In genomic region chrX:1354036-1355019, GRCh38 we compare ENCODE assay signal across 27 cellular contexts. TPM values are rescaled to one million over a fixed set of nuclear protein-coding genes. Genes with fewer than 3 reads are reported as not detected.
DNase-seq lines count a peak whose midpoint lies in the region; ATAC-seq and TF ChIP-seq lines count a peak whose summit lies in the region.
"Had no signal": no experiment of that assay in that cellular context is flagged by ENCODE, and none has a peak within 500 bp of the region (broad histone marks: within the 10 kb centered on the region; RNA-seq: fewer than 3 reads in every experiment).

No MANE protein-coding gene starts in this region.

- no peak overlapping the region for H3K4me3 ChIP-seq in lower lobe of right lung
- H3K4me3 ChIP-seq: left ventricle myocardium inferior, Peyer's patch, skin epidermis had no signal

- no peaks in the 10 kb centered on the region for H3K27me3 Mint-ChIP-seq in activated naive CD4-positive, alpha-beta T cell treated with anti-CD3 and anti-CD28 coated beads, Interleukin-2, amount 10 ng/mL, durations not matched to agents 7 days and 5 days
- H3K27me3 Mint-ChIP-seq in activated T-helper 2 cell treated with anti-CD3 and anti-CD28 coated beads, Interferon-gamma antibody, Interleukin-2, Interleukin-4, amounts not matched to agents 10 μg/mL and 5 μg/mL and 100 μg/mL, durations not matched to agents 14 hours and 24 hours and 36 hours (ENCODE audit: low read depth): no peaks in the 10 kb centered on the region
- no peaks in the 10 kb centered on the region for H3K27me3 Mint-ChIP-seq in stimulated activated naive CD8-positive, alpha-beta T cell treated with anti-CD3 and anti-CD28 coated beads, Interleukin-15, Interleukin-2, amounts not matched to agents 100 ng/mL and 50 ng/mL, for 24 hours
- H3K27me3 Mint-ChIP-seq: natural killer cell treated with Interleukin-12 subunit alpha and Interleukin-12 subunit beta and Interleukin-15 and Interleukin-18, amount 100 ng/mL, for 72 hours; type B pancreatic cell had no signal

- peaks cover 13% of the 10 kb centered on the region for H3K4me1 Mint-ChIP-seq in activated naive CD4-positive, alpha-beta T cell treated with anti-CD3 and anti-CD28 coated beads, Interleukin-2, amount 10 ng/mL, durations not matched to agents 7 days and 5 days
- H3K4me1 Mint-ChIP-seq in activated T-helper 2 cell treated with anti-CD3 and anti-CD28 coated beads, Interferon-gamma antibody, Interleukin-2, Interleukin-4, amounts not matched to agents 10 μg/mL and 5 μg/mL and 100 μg/mL, durations not matched to agents 14 hours and 24 hours and 36 hours (ENCODE audit: low read depth): peaks cover 3% of the 10 kb centered on the region
- no peaks in the 10 kb centered on the region for H3K4me1 Mint-ChIP-seq in stimulated activated naive CD8-positive, alpha-beta T cell treated with anti-CD3 and anti-CD28 coated beads, Interleukin-15, Interleukin-2, amounts not matched to agents 100 ng/mL and 50 ng/mL, for 24 hours (ENCODE audit: low read depth)

- CTCF ChIA-PET in activated naive CD4-positive, alpha-beta T cell treated with anti-CD3 and anti-CD28 coated beads, Interleukin-2, amount 10 ng/mL, durations not matched to agents 7 days and 5 days (lab: Charles Lee): no interaction called here

- peaks cover 4% of the 10 kb centered on the region for H3K9me3 Mint-ChIP-seq in activated naive CD4-positive, alpha-beta T cell treated with anti-CD3 and anti-CD28 coated beads, Interleukin-2, amount 10 ng/mL, durations not matched to agents 7 days and 5 days
- peaks cover 5% of the 10 kb centered on the region for H3K9me3 Mint-ChIP-seq in activated T-helper 2 cell treated with anti-CD3 and anti-CD28 coated beads, Interferon-gamma antibody, Interleukin-2, Interleukin-4, amounts not matched to agents 10 μg/mL and 5 μg/mL and 100 μg/mL, durations not matched to agents 14 hours and 24 hours and 36 hours
- H3K9me3 Mint-ChIP-seq in stimulated activated naive CD8-positive, alpha-beta T cell treated with anti-CD3 and anti-CD28 coated beads, Interleukin-15, Interleukin-2, amounts not matched to agents 100 ng/mL and 50 ng/mL, for 24 hours: no peaks in the 10 kb centered on the region
- H3K9me3 Mint-ChIP-seq: type B pancreatic cell had no signal

- intact Hi-C loops in activated T-helper 2 cell treated with anti-CD3 and anti-CD28 coated beads, Interferon-gamma antibody, Interleukin-2, Interleukin-4, amounts not matched to agents 10 μg/mL and 5 μg/mL and 100 μg/mL, durations not matched to agents 14 hours and 24 hours and 36 hours (cut with micrococcal nuclease): no loop called here
- intact Hi-C loops in lower lobe of right lung (cut with DNase I): no loop called here

- no peaks in the 10 kb centered on the region for H3K27me3 ChIP-seq in lower lobe of right lung (ENCODE audit: low read depth)
- H3K27me3 ChIP-seq: Peyer's patch had no signal

- H3K9me3 ChIP-seq in lower lobe of right lung: peaks cover 7% of the 10 kb centered on the region

- no peak overlapping the region for H3K4me3 Mint-ChIP-seq in activated naive CD4-positive, alpha-beta T cell treated with anti-CD3 and anti-CD28 coated beads, Interleukin-2, amount 10 ng/mL, durations not matched to agents 7 days and 5 days
- no peak overlapping the region for H3K4me3 Mint-ChIP-seq in activated T-helper 2 cell treated with anti-CD3 and anti-CD28 coated beads, Interferon-gamma antibody, Interleukin-2, Interleukin-4, amounts not matched to agents 10 μg/mL and 5 μg/mL and 100 μg/mL, durations not matched to agents 14 hours and 24 hours and 36 hours (ENCODE audit: low read depth)
- no peak overlapping the region for H3K4me3 Mint-ChIP-seq in stimulated activated naive CD8-positive, alpha-beta T cell treated with anti-CD3 and anti-CD28 coated beads, Interleukin-15, Interleukin-2, amounts not matched to agents 100 ng/mL and 50 ng/mL, for 24 hours
- H3K4me3 Mint-ChIP-seq: activated naive CD4-positive, alpha-beta T cell treated with anti-CD3 and anti-CD28 coated beads for 36 hours; natural killer cell treated with Interleukin-12 subunit alpha and Interleukin-12 subunit beta and Interleukin-15 and Interleukin-18, amount 100 ng/mL, for 72 hours; type B pancreatic cell had no signal

- DNase-seq in activated naive CD4-positive, alpha-beta T cell treated with anti-CD3 and anti-CD28 coated beads, Interleukin-2, amount 10 ng/mL, durations not matched to agents 7 days and 5 days: no peak
- no peak for DNase-seq in activated naive CD4-positive, alpha-beta T cell (lab: John Stamatoyannopoulos, UW)
- DNase-seq in activated T-helper 2 cell treated with anti-CD3 and anti-CD28 coated beads, Interferon-gamma antibody, Interleukin-2, Interleukin-4, amounts not matched to agents 10 μg/mL and 5 μg/mL and 100 μg/mL, durations not matched to agents 14 hours and 24 hours and 36 hours (ENCODE audit: low spot score): no peak
- DNase-seq in lower lobe of right lung (peak; percentile 13), AG08396 (ENCODE audit: low spot score) (no peak), G401 (ENCODE audit: low spot score) (no peak), NCI-H510A (lab: John Stamatoyannopoulos, UW) (no peak)
- DNase-seq: activated CD4-positive, CD25-positive, alpha-beta regulatory T cell; activated naive CD4-positive, alpha-beta T cell treated with anti-CD3 and anti-CD28 coated beads for 36 hours; activated T-cell treated with anti-CD3 and anti-CD28 coated beads, Interleukin-2, amount 50 U/mL, for 1 hour; dermis blood vessel endothelial cell; hypothalamus; KBM-7; left ventricle myocardium inferior; NCI-H2029; NCI-H2227 treated with DMSO at 0.1 percent for 48 hours; Peyer's patch; retina; SIG-M5; stimulated activated CD4-positive, alpha-beta T cell treated with anti-CD3 and anti-CD28 coated beads, Interleukin-1b, Interleukin-23, amount 100 ng/mL, for 48 hours; stimulated activated CD8-positive, alpha-beta memory T cell treated with anti-CD3 and anti-CD28 coated beads, Interleukin-4, amount 100 ng/mL, for 48 hours had no signal

- peaks cover 36% of the 10 kb centered on the region for H3K36me3 ChIP-seq in lower lobe of right lung

- H3K27ac Mint-ChIP-seq in activated naive CD4-positive, alpha-beta T cell treated with anti-CD3 and anti-CD28 coated beads, Interleukin-2, amount 10 ng/mL, durations not matched to agents 7 days and 5 days: peak overlapping the region; percentile 55
- H3K27ac Mint-ChIP-seq in activated T-helper 2 cell treated with anti-CD3 and anti-CD28 coated beads, Interferon-gamma antibody, Interleukin-2, Interleukin-4, amounts not matched to agents 10 μg/mL and 5 μg/mL and 100 μg/mL, durations not matched to agents 14 hours and 24 hours and 36 hours: peak overlapping the region; percentile 62
- H3K27ac Mint-ChIP-seq in stimulated activated naive CD8-positive, alpha-beta T cell treated with anti-CD3 and anti-CD28 coated beads, Interleukin-15, Interleukin-2, amounts not matched to agents 100 ng/mL and 50 ng/mL, for 24 hours: peak overlapping the region; percentile 70
- H3K27ac Mint-ChIP-seq: activated naive CD4-positive, alpha-beta T cell treated with anti-CD3 and anti-CD28 coated beads for 36 hours; natural killer cell treated with Interleukin-12 subunit alpha and Interleukin-12 subunit beta and Interleukin-15 and Interleukin-18, amount 100 ng/mL, for 72 hours; type B pancreatic cell had no signal

- no peak overlapping the region for H3K27ac ChIP-seq in lower lobe of right lung
- H3K27ac ChIP-seq: left ventricle myocardium inferior, Peyer's patch had no signal

- H3K4me1 ChIP-seq in lower lobe of right lung: no peaks in the 10 kb centered on the region
- H3K4me1 ChIP-seq: left ventricle myocardium inferior, Peyer's patch had no signal

- in situ Hi-C loops in G401 (cut with HindIII; ENCODE audit: low sequenced_read_pairs): no loop called here

- peaks cover 10% of the 10 kb centered on the region for H3K36me3 Mint-ChIP-seq in activated naive CD4-positive, alpha-beta T cell treated with anti-CD3 and anti-CD28 coated beads, Interleukin-2, amount 10 ng/mL, durations not matched to agents 7 days and 5 days
- H3K36me3 Mint-ChIP-seq in activated T-helper 2 cell treated with anti-CD3 and anti-CD28 coated beads, Interferon-gamma antibody, Interleukin-2, Interleukin-4, amounts not matched to agents 10 μg/mL and 5 μg/mL and 100 μg/mL, durations not matched to agents 14 hours and 24 hours and 36 hours (ENCODE audit: low read depth): peaks cover 42% of the 10 kb centered on the region
- H3K36me3 Mint-ChIP-seq in stimulated activated naive CD8-positive, alpha-beta T cell treated with anti-CD3 and anti-CD28 coated beads, Interleukin-15, Interleukin-2, amounts not matched to agents 100 ng/mL and 50 ng/mL, for 24 hours (ENCODE audit: low read depth): no peaks in the 10 kb centered on the region
- H3K36me3 Mint-ChIP-seq: type B pancreatic cell had no signal

- no peak for ATAC-seq in lower lobe of right lung

- no peak for TF ChIP-seq CTCF in lower lobe of right lung (IDR thresholded peaks at IDR 0.05)

RNA-seq across cellular contexts. Expression of gene IL3RA, which starts 17.7 kb away (rescaled TPM):
- 6.8 and 7.4 TPM in 2 replicates for total RNA-seq in activated T-helper 2 cell treated with anti-CD3 and anti-CD28 coated beads, Interferon-gamma antibody, Interleukin-2, Interleukin-4, amounts not matched to agents 10 μg/mL and 5 μg/mL and 100 μg/mL, durations not matched to agents 14 hours and 24 hours and 36 hours
- 59.9 TPM for total RNA-seq in lower lobe of right lung
- not detected in 2 replicates for total RNA-seq in G401 (2014; rRNA removed; shearing (Covaris generic))
- total RNA-seq: activated CD8-positive, alpha-beta memory T cell treated with anti-CD3 and anti-CD28 coated beads for 36 hours; activated naive CD4-positive, alpha-beta T cell treated with anti-CD3 and anti-CD28 coated beads for 36 hours; MCF 10A had no signal

RNA-seq across cellular contexts. Expression of gene SLC25A6, which starts 37.6 kb away (rescaled TPM):
- 318 and 325 TPM in 2 replicates for total RNA-seq in activated T-helper 2 cell treated with anti-CD3 and anti-CD28 coated beads, Interferon-gamma antibody, Interleukin-2, Interleukin-4, amounts not matched to agents 10 μg/mL and 5 μg/mL and 100 μg/mL, durations not matched to agents 14 hours and 24 hours and 36 hours
- 335 TPM for total RNA-seq in lower lobe of right lung
- total RNA-seq in G401 (2014; rRNA removed; shearing (Covaris generic)): 631 and 697 TPM in 2 replicates
